ENCODE assay signal across 8 cellular contexts in the genomic region with DNA sequence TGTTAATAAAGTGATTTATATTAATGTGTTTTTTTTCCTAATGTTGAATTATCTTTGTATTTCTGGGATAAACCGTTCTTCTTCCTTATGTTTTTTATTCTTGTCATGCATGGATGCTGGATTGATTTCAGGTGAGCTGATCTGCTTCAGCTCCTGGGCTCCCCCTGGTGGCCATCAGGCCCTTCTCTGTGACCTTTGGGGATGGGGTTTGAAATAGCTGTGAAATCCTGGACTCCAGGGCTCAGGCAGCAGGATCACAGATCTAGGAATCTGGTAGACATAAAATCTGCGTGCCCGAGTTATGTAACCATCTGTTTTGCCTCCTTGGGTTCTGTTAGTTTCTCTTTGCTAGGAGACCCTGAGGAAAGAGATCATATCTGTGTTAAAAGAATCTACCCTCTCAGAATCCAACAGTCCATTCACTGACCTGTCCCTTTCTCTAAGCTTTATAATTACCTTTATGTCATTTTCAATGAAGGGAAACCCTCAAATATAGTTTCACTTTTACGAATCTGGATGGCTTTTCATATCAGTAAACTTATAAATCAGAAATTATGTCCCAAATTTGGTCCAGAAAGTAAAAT.
DNase-seq lines count a peak whose midpoint lies in the region; ATAC-seq lines count a peak whose summit lies in the region.

No MANE protein-coding gene starts in this region.

- DNase-seq in activated gamma-delta T cell treated with Interleukin-2 at 50 U/mL for 16 hours (peak; percentile 85), activated gamma-delta T cell (lab: John Stamatoyannopoulos, UW) (no peak), NCI-H2227 treated with DMSO at 0.1 percent for 48 hours (lab: John Stamatoyannopoulos, UW) (peak; percentile 58), cerebellar cortex (ENCODE audit: low spot score) (peak; percentile 94), kidney tubule cell (ENCODE audit: low spot score) (peak; percentile 76)
- peak; percentile 87 for DNase-seq in activated CD4-positive, CD25-positive, alpha-beta regulatory T cell treated with anti-CD3 and anti-CD28 coated beads, Interleukin-2, amount 50 U/mL, for 72 hours
- DNase-seq in stimulated activated CD4-positive, alpha-beta T cell treated with anti-CD3 and anti-CD28 coated beads, Interleukin-2, amount 100 ng/mL, for 4 hours (ENCODE audit: low read depth): peak; percentile 67

- ATAC-seq in GM21825 (IDR thresholded peaks at IDR 0.05; ENCODE audit: unreplicated experiment): no peak
